9 cellular contexts compared by ENCODE assay signal in the genomic region with DNA sequence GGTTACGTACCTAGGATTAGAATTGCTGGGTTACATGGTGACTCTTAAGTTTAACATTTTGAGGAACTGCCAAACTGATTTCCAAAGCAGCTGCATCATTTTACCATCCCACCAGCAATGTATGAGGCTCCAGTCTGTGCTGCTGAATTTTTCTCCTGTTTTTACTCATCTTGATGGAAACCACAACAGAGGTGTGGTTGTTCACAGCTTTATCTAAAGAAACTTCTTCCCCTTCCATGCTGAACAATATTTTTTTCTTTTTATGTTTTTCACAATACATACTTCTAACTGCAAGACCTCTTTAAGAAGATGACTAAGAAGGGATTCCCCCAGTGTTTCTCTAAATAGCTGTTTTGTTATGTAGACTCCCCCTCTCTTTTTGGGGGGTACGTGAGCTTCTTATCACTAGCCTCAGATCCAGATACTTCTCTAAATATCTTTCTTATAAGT. TPM values are rescaled to one million over a fixed set of nuclear protein-coding genes. Genes with fewer than 3 reads are reported as not detected.
A peak's percentile ranks its signal among the peaks of the same experiment; 100 is the strongest.
DNase-seq lines count a peak whose midpoint lies in the region; ATAC-seq and TF ChIP-seq lines count a peak whose summit lies in the region.
"Had no signal": no experiment of that assay in that cellular context is flagged by ENCODE, and none has a peak within 500 bp of the region (broad histone marks: within the 10 kb centered on the region; RNA-seq: fewer than 3 reads in every experiment).

No MANE protein-coding gene starts in this region.

- CTCF ChIA-PET in PC-3 (lab: Charles Lee) = interaction anchor here (0.6 kb wide), 1 partner anchor 9 kb away, joined by 4 read pairs; no protein-coding TSS in a partner anchor

- BruUV-seq in PC-3 (replicated peaks; lab: Mats Ljungman, UMichigan) = no TSS peak

- no peaks in the 10 kb centered on the region for H3K79me2 ChIP-seq in PC-3 (ENCODE audit: low read length)

- intact Hi-C loops in PC-3 (cut with micrococcal nuclease) = loop anchor here (10.0 kb wide), 2 partner anchors 169 to 349 kb away; a partner anchor contains a TSS

- H3K36me3 ChIP-seq in PC-3 (ENCODE audit: low read depth, low read length) (peaks cover 6% of the 10 kb centered on the region), SJCRH30 (peaks cover 9% of the 10 kb centered on the region)

- POLR2A ChIA-PET in PC-3 (lab: Charles Lee; ENCODE audit: unreplicated experiment) = interaction anchor here (0.5 kb wide), 1 partner anchor 168 kb away, joined by 4 read pairs; no protein-coding TSS in a partner anchor

- no peak overlapping the region for H3K4me2 ChIP-seq in PC-3 (ENCODE audit: low read length)

- H3K4me3 ChIP-seq in PC-3 (ENCODE audit: low read length) (no peak overlapping the region), SJCRH30 (no peak overlapping the region)

- peak; percentile 39 for DNase-seq in GM03348 (ENCODE audit: low spot score)
- DNase-seq in SIG-M5 treated with dmso at 0.1 percent for 504 hours (lab: John Stamatoyannopoulos, UW; ENCODE audit: unreplicated experiment) = peak; percentile 64
- DNase-seq in iris pigment epithelial cell (ENCODE audit: low read depth) = peak; percentile 84
- DNase-seq in PC-3 = no peak
- DNase-seq in SK-N-DZ (ENCODE audit: low spot score) = no peak
- no peak for DNase-seq in SJCRH30
- DNase-seq: SHP77 treated with DMSO at 0.1 percent for 48 hours had no signal

- peaks cover 14% of the 10 kb centered on the region for H3K4me1 ChIP-seq in PC-3 (ENCODE audit: insufficient read depth, low read length)
- peaks cover 9% of the 10 kb centered on the region for H3K4me1 ChIP-seq in SJCRH30

- no peak overlapping the region for H2AFZ ChIP-seq in PC-3 (ENCODE audit: low read length)

- no peaks in the 10 kb centered on the region for H4K20me1 ChIP-seq in PC-3 (ENCODE audit: low read length)

- H3K9ac ChIP-seq in PC-3 (ENCODE audit: low read length) = no peak overlapping the region

- H3K9me2 ChIP-seq in PC-3 (replicated peaks; ENCODE audit: low read length) = no peaks in the 10 kb centered on the region

- ATAC-seq in GM21717 (IDR thresholded peaks at IDR 0.05; ENCODE audit: unreplicated experiment) = peak; percentile 58
- ATAC-seq in PC-3 = no peak
- no peak for ATAC-seq in HG03139 (IDR thresholded peaks at IDR 0.05; ENCODE audit: unreplicated experiment)

- no peak for TF ChIP-seq CTCF in PC-3 (conservative IDR thresholded peaks at IDR 0.05; ENCODE audit: low read depth, low read length)

- H3K27me3 ChIP-seq in PC-3 (ENCODE audit: low read length) = no peaks in the 10 kb centered on the region
- H3K27me3 ChIP-seq in SJCRH30 = no peaks in the 10 kb centered on the region

- H3K27ac ChIP-seq in PC-3 (ENCODE audit: low read length) (no peak overlapping the region), SJCRH30 (no peak overlapping the region)

- H3K9me3 ChIP-seq in PC-3 (ENCODE audit: low read length) (no peaks in the 10 kb centered on the region), SJCRH30 (replicated peaks) (no peaks in the 10 kb centered on the region)

- H3F3A ChIP-seq in PC-3 (ENCODE audit: low read length, unreplicated experiment) = no peaks in the 10 kb centered on the region

RNA-seq across cellular contexts. Expression of a gene that starts 24.0 kb away (rescaled TPM):
- total RNA-seq in PC-3 (2014; rRNA removed) = 12.9 and 15.2 TPM in 2 replicates
- polyA plus RNA-seq in SK-N-DZ (2014; cell fraction: cytosol; rRNA removed) = 14.0 and 20.5 TPM in 2 replicates
- 13.1 and 14.9 TPM in 2 replicates for polyA plus RNA-seq in SK-N-DZ (2014; cell fraction: nucleus; rRNA removed)
- 19.2 and 22.7 TPM in 2 replicates for total RNA-seq in SJCRH30 (2014; rRNA removed; shearing (Covaris generic))

RNA-seq across cellular contexts. Expression of a gene that starts 47.7 kb away (rescaled TPM):
- not detected in 2 replicates for total RNA-seq in PC-3 (2014; rRNA removed)
- polyA plus RNA-seq in SK-N-DZ (2014; cell fraction: cytosol; rRNA removed) = 6.1 and 8.6 TPM in 2 replicates
- polyA plus RNA-seq in SK-N-DZ (2014; cell fraction: nucleus; rRNA removed) = 21.0 and 30.8 TPM in 2 replicates
- total RNA-seq in SJCRH30 (2014; rRNA removed; shearing (Covaris generic)) = 18.3 and 21.8 TPM in 2 replicates

Comparison
In these comparisons a context has a peak if more than half of its experiments do, and no peak if none do; other contexts are left out.
1. DNase-seq: peak in GM03348 (single experiment), SIG-M5 treated with dmso at 0.1 percent for 504 hours (single experiment) and iris pigment epithelial cell (single experiment); none in PC-3 (single experiment), SK-N-DZ (single experiment) and SJCRH30 (0 of 2).
2. RNA of a gene that starts 47.7 kb away (total RNA-seq): 18.3 to 21.8 TPM in SJCRH30; not detected in PC-3; every median in the first group is over 10 times any median in the second.